Comparison of ENCODE assay signal across 22 cellular contexts in genomic region chrX:21728276-21728968, GRCh38. TPM values are rescaled to one million over a fixed set of nuclear protein-coding genes. Genes with fewer than 3 reads are reported as not detected.
"Had no signal": no experiment of that assay in that cellular context is flagged by ENCODE, and none has a peak within 500 bp of the region (broad histone marks: within the 10 kb centered on the region; RNA-seq: fewer than 3 reads in every experiment).

No MANE protein-coding gene starts in this region.

- H3K4me1 ChIP-seq: ascending aorta, breast epithelium, testis, upper lobe of left lung had no signal

- H3K9me3 ChIP-seq: ascending aorta, breast epithelium, esophagus muscularis mucosa, left ventricle myocardium inferior, testis, upper lobe of left lung had no signal

- H3K27ac ChIP-seq: ascending aorta, breast epithelium, coronary artery, esophagus muscularis mucosa, testis, upper lobe of left lung, VCaP had no signal

- ATAC-seq: activated CD8-positive, alpha-beta T cell treated with anti-CD3 and anti-CD28 coated beads, Interleukin-2, amount 10 ng/mL, durations not matched to agents 7 days and 5 days; activated naive CD4-positive, alpha-beta T cell treated with anti-CD3 and anti-CD28 coated beads, Interleukin-2, amount 50 U/mL, for 72 hours; activated T-helper 17 cell treated with anti-CD3 and anti-CD28 coated beads, Interleukin-2, amount 50 U/mL, for 72 hours; naive thymus-derived CD4-positive, alpha-beta T cell; sciatic nerve; T-cell had no signal

- H3K27me3 ChIP-seq: ascending aorta, esophagus muscularis mucosa, testis, upper lobe of left lung had no signal

- DNase-seq: activated CD4-positive, alpha-beta T cell treated with anti-CD3 and anti-CD28 coated beads, Interleukin-2, amount 10 ng/mL, durations not matched to agents 7 days and 5 days; activated CD4-positive, CD25-positive, alpha-beta regulatory T cell treated with anti-CD3 and anti-CD28 coated beads, Interleukin-2, amount 50 U/mL, for 72 hours; activated CD8-positive, alpha-beta T cell treated with anti-CD3 and anti-CD28 coated beads, Interleukin-2, amount 10 ng/mL, durations not matched to agents 7 days and 5 days; left ventricle myocardium inferior; naive thymus-derived CD4-positive, alpha-beta T cell; stimulated activated CD4-positive, alpha-beta T cell treated with anti-CD3 and anti-CD28 coated beads, Interleukin-4, amount 100 ng/mL, for 1 hour; stimulated activated naive CD4-positive, alpha-beta T cell; T-cell; testis; upper lobe of left lung had no signal

- H3K4me3 ChIP-seq: ascending aorta, breast epithelium, coronary artery, esophagus muscularis mucosa, left ventricle myocardium inferior, testis, upper lobe of left lung had no signal

- H3K36me3 ChIP-seq: ascending aorta, breast epithelium, left ventricle myocardium inferior, upper lobe of left lung had no signal

- FAIRE-seq: frontal cortex had no signal

- H3K9me3 Mint-ChIP-seq: activated CD4-positive, alpha-beta T cell treated with anti-CD3 and anti-CD28 coated beads, Interleukin-2, amount 10 ng/mL, durations not matched to agents 7 days and 5 days; activated naive CD4-positive, alpha-beta T cell treated with anti-CD3 and anti-CD28 coated beads, Interleukin-2, amount 50 U/mL, for 72 hours; activated T-helper 17 cell treated with anti-CD3 and anti-CD28 coated beads, Interleukin-2, amount 50 U/mL, for 72 hours; central memory CD8-positive, alpha-beta T cell; T-cell; T-helper 2 cell treated with Interferon-gamma antibody and Interleukin-4, amounts not matched to agents 5 μg/mL and 100 μg/mL, for 36 hours had no signal

- H3K36me3 Mint-ChIP-seq: activated naive CD4-positive, alpha-beta T cell treated with anti-CD3 and anti-CD28 coated beads, Interleukin-2, amount 50 U/mL, for 72 hours; naive thymus-derived CD4-positive, alpha-beta T cell; T-cell had no signal

- H3K27me3 Mint-ChIP-seq: activated CD4-positive, alpha-beta T cell treated with anti-CD3 and anti-CD28 coated beads, Interleukin-2, amount 10 ng/mL, durations not matched to agents 7 days and 5 days had no signal

- H3K4me1 Mint-ChIP-seq: activated CD4-positive, alpha-beta T cell treated with anti-CD3 and anti-CD28 coated beads, Interleukin-2, amount 10 ng/mL, durations not matched to agents 7 days and 5 days; activated T-helper 17 cell treated with anti-CD3 and anti-CD28 coated beads, Interleukin-2, amount 50 U/mL, for 72 hours; central memory CD8-positive, alpha-beta T cell; naive thymus-derived CD4-positive, alpha-beta T cell; T-cell had no signal

- H3K4me3 Mint-ChIP-seq: activated CD4-positive, alpha-beta T cell treated with anti-CD3 and anti-CD28 coated beads, Interleukin-2, amount 10 ng/mL, durations not matched to agents 7 days and 5 days; activated CD8-positive, alpha-beta T cell treated with anti-CD3 and anti-CD28 coated beads, Interleukin-2, amount 10 ng/mL, durations not matched to agents 7 days and 5 days; activated T-helper 17 cell treated with anti-CD3 and anti-CD28 coated beads, Interleukin-2, amount 50 U/mL, for 72 hours; central memory CD8-positive, alpha-beta T cell; naive thymus-derived CD4-positive, alpha-beta T cell; T-cell; T-helper 2 cell treated with Interferon-gamma antibody and Interleukin-4, amounts not matched to agents 5 μg/mL and 100 μg/mL, for 36 hours had no signal

- H3K27ac Mint-ChIP-seq: activated CD4-positive, alpha-beta T cell treated with anti-CD3 and anti-CD28 coated beads, Interleukin-2, amount 10 ng/mL, durations not matched to agents 7 days and 5 days; activated CD8-positive, alpha-beta T cell treated with anti-CD3 and anti-CD28 coated beads, Interleukin-2, amount 10 ng/mL, durations not matched to agents 7 days and 5 days; activated naive CD4-positive, alpha-beta T cell treated with anti-CD3 and anti-CD28 coated beads, Interleukin-2, amount 50 U/mL, for 72 hours; activated T-helper 17 cell treated with anti-CD3 and anti-CD28 coated beads, Interleukin-2, amount 50 U/mL, for 72 hours; naive thymus-derived CD4-positive, alpha-beta T cell; T-cell; T-helper 2 cell treated with Interferon-gamma antibody and Interleukin-4, amounts not matched to agents 5 μg/mL and 100 μg/mL, for 36 hours had no signal

RNA-seq across cellular contexts. Expression of gene SMPX, which starts 29.5 kb away (rescaled TPM):
- total RNA-seq: activated CD4-positive, alpha-beta T cell treated with anti-CD3 and anti-CD28 coated beads, Interleukin-2, amount 10 ng/mL, durations not matched to agents 7 days and 5 days; activated CD8-positive, alpha-beta T cell treated with anti-CD3 and anti-CD28 coated beads, Interleukin-2, amount 10 ng/mL, durations not matched to agents 7 days and 5 days; activated naive CD4-positive, alpha-beta T cell treated with anti-CD3 and anti-CD28 coated beads, Interleukin-2, amount 50 U/mL, for 72 hours; activated T-helper 17 cell treated with anti-CD3 and anti-CD28 coated beads, Interleukin-2, amount 50 U/mL, for 72 hours; ascending aorta; frontal cortex; lung microvascular endothelial cell; naive thymus-derived CD4-positive, alpha-beta T cell; sciatic nerve; T-cell; testis had no signal
- polyA plus RNA-seq: naive thymus-derived CD4-positive, alpha-beta T cell had no signal
